ENCODE assay signal across 1 cellular context in genomic region chr13:96052655-96053002, GRCh38.
TF ChIP-seq lines count a peak whose summit lies in the region.

No MANE protein-coding gene starts in this region.

TF ChIP-seq in H1, 55 proteins besides CTCF, POLR2A, EP300 and RAD21 (continued from another document):
- TF ChIP-seq, protein P1, sequence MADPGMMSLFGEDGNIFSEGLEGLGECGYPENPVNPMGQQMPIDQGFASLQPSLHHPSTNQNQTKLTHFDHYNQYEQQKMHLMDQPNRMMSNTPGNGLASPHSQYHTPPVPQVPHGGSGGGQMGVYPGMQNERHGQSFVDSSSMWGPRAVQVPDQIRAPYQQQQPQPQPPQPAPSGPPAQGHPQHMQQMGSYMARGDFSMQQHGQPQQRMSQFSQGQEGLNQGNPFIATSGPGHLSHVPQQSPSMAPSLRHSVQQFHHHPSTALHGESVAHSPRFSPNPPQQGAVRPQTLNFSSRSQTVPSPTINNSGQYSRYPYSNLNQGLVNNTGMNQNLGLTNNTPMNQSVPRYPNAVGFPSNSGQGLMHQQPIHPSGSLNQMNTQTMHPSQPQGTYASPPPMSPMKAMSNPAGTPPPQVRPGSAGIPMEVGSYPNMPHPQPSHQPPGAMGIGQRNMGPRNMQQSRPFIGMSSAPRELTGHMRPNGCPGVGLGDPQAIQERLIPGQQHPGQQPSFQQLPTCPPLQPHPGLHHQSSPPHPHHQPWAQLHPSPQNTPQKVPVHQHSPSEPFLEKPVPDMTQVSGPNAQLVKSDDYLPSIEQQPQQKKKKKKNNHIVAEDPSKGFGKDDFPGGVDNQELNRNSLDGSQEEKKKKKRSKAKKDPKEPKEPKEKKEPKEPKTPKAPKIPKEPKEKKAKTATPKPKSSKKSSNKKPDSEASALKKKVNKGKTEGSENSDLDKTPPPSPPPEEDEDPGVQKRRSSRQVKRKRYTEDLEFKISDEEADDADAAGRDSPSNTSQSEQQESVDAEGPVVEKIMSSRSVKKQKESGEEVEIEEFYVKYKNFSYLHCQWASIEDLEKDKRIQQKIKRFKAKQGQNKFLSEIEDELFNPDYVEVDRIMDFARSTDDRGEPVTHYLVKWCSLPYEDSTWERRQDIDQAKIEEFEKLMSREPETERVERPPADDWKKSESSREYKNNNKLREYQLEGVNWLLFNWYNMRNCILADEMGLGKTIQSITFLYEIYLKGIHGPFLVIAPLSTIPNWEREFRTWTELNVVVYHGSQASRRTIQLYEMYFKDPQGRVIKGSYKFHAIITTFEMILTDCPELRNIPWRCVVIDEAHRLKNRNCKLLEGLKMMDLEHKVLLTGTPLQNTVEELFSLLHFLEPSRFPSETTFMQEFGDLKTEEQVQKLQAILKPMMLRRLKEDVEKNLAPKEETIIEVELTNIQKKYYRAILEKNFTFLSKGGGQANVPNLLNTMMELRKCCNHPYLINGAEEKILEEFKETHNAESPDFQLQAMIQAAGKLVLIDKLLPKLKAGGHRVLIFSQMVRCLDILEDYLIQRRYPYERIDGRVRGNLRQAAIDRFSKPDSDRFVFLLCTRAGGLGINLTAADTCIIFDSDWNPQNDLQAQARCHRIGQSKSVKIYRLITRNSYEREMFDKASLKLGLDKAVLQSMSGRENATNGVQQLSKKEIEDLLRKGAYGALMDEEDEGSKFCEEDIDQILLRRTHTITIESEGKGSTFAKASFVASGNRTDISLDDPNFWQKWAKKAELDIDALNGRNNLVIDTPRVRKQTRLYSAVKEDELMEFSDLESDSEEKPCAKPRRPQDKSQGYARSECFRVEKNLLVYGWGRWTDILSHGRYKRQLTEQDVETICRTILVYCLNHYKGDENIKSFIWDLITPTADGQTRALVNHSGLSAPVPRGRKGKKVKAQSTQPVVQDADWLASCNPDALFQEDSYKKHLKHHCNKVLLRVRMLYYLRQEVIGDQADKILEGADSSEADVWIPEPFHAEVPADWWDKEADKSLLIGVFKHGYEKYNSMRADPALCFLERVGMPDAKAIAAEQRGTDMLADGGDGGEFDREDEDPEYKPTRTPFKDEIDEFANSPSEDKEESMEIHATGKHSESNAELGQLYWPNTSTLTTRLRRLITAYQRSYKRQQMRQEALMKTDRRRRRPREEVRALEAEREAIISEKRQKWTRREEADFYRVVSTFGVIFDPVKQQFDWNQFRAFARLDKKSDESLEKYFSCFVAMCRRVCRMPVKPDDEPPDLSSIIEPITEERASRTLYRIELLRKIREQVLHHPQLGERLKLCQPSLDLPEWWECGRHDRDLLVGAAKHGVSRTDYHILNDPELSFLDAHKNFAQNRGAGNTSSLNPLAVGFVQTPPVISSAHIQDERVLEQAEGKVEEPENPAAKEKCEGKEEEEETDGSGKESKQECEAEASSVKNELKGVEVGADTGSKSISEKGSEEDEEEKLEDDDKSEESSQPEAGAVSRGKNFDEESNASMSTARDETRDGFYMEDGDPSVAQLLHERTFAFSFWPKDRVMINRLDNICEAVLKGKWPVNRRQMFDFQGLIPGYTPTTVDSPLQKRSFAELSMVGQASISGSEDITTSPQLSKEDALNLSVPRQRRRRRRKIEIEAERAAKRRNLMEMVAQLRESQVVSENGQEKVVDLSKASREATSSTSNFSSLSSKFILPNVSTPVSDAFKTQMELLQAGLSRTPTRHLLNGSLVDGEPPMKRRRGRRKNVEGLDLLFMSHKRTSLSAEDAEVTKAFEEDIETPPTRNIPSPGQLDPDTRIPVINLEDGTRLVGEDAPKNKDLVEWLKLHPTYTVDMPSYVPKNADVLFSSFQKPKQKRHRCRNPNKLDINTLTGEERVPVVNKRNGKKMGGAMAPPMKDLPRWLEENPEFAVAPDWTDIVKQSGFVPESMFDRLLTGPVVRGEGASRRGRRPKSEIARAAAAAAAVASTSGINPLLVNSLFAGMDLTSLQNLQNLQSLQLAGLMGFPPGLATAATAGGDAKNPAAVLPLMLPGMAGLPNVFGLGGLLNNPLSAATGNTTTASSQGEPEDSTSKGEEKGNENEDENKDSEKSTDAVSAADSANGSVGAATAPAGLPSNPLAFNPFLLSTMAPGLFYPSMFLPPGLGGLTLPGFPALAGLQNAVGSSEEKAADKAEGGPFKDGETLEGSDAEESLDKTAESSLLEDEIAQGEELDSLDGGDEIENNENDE (IDR thresholded peaks at IDR 0.05; ENCODE audit: insufficient replicate concordance, low read length): no peak
- TF ChIP-seq GABPA (IDR thresholded peaks at IDR 0.05; ENCODE audit: borderline replicate concordance, insufficient read depth, low read length): no peak
- TF ChIP-seq BRCA1 (IDR thresholded peaks at IDR 0.05; ENCODE audit: low read depth, low read length): no peak
- TF ChIP-seq ZNF274 (IDR thresholded peaks at IDR 0.05; ENCODE audit: borderline replicate concordance, extremely low read depth, low read length): no peak
- TF ChIP-seq CREB1 (IDR thresholded peaks at IDR 0.05): peak; percentile 53; the same call in 1 of the 2 replicates
